Comparison of ENCODE assay signal across 16 cellular contexts in genomic region chr3:65033577-65033976, GRCh38.
"Had no signal": no experiment of that assay in that cellular context is flagged by ENCODE, and none has a peak within 500 bp of the region (broad histone marks: within the 10 kb centered on the region; RNA-seq: fewer than 3 reads in every experiment).

No MANE protein-coding gene starts in this region.

- H3K4me1 Mint-ChIP-seq: activated CD4-positive, alpha-beta memory T cell treated with anti-CD3 and anti-CD28 coated beads, Interleukin-2, amount 10 ng/mL, durations not matched to agents 7 days and 5 days; activated naive CD4-positive, alpha-beta T cell treated with anti-CD3 and anti-CD28 coated beads, Interleukin-2, amount 10 ng/mL, durations not matched to agents 7 days and 5 days; naive B cell had no signal

- H3K9me3 ChIP-seq: adrenal gland, gastroesophageal sphincter, transverse colon had no signal

- H3K4me1 ChIP-seq: adrenal gland, gastroesophageal sphincter, parathyroid adenoma, transverse colon had no signal

- H3K9ac ChIP-seq: parathyroid adenoma had no signal

- H3K36me3 ChIP-seq: adrenal gland, cardiac muscle cell, gastroesophageal sphincter, heart right ventricle, transverse colon had no signal

- H2AFZ ChIP-seq: parathyroid adenoma had no signal

- H3K4me3 Mint-ChIP-seq: activated CD4-positive, alpha-beta memory T cell treated with anti-CD3 and anti-CD28 coated beads, Interleukin-2, amount 10 ng/mL, durations not matched to agents 7 days and 5 days; activated naive CD4-positive, alpha-beta T cell treated with anti-CD3 and anti-CD28 coated beads, Interleukin-2, amount 10 ng/mL, durations not matched to agents 7 days and 5 days; activated T-cell treated with anti-CD3 and anti-CD28 coated beads, Interleukin-2, amount 50 U/mL, for 24 hours; naive B cell had no signal

- H3K36me3 Mint-ChIP-seq: activated naive CD4-positive, alpha-beta T cell treated with anti-CD3 and anti-CD28 coated beads, Interleukin-2, amount 10 ng/mL, durations not matched to agents 7 days and 5 days; naive B cell had no signal

- ATAC-seq: gastroesophageal sphincter, heart right ventricle had no signal

- H3K27me3 Mint-ChIP-seq: activated CD4-positive, alpha-beta memory T cell treated with anti-CD3 and anti-CD28 coated beads, Interleukin-2, amount 10 ng/mL, durations not matched to agents 7 days and 5 days; activated naive CD4-positive, alpha-beta T cell treated with anti-CD3 and anti-CD28 coated beads, Interleukin-2, amount 10 ng/mL, durations not matched to agents 7 days and 5 days; activated T-cell treated with anti-CD3 and anti-CD28 coated beads, Interleukin-2, amount 50 U/mL, for 24 hours; naive B cell had no signal

- H3K4me3 ChIP-seq: adrenal gland, cardiac muscle cell, gastroesophageal sphincter, heart right ventricle, lung, transverse colon had no signal

- DNase-seq: activated CD4-positive, alpha-beta memory T cell treated with anti-CD3 and anti-CD28 coated beads, Interleukin-2, amount 10 ng/mL, durations not matched to agents 7 days and 5 days; activated naive CD4-positive, alpha-beta T cell treated with anti-CD3 and anti-CD28 coated beads, Interleukin-2, amount 10 ng/mL, durations not matched to agents 7 days and 5 days; activated T-cell treated with anti-CD3 and anti-CD28 coated beads, Interleukin-2, amount 50 U/mL, for 24 hours; adrenal gland; erythroblast; heart right ventricle; naive B cell; stimulated activated CD4-positive, alpha-beta T cell treated with anti-CD3 and anti-CD28 coated beads, Interleukin-2, amount 100 ng/mL, for 48 hours; stimulated activated naive CD4-positive, alpha-beta T cell; T1000; transverse colon had no signal

- H3K27ac ChIP-seq: adrenal gland, cardiac muscle cell, gastroesophageal sphincter, heart right ventricle, parathyroid adenoma, transverse colon, VCaP had no signal

- H3K27me3 ChIP-seq: adrenal gland, cardiac muscle cell, gastroesophageal sphincter, heart right ventricle, transverse colon had no signal

- H3K27ac Mint-ChIP-seq: activated CD4-positive, alpha-beta memory T cell treated with anti-CD3 and anti-CD28 coated beads, Interleukin-2, amount 10 ng/mL, durations not matched to agents 7 days and 5 days; activated naive CD4-positive, alpha-beta T cell treated with anti-CD3 and anti-CD28 coated beads, Interleukin-2, amount 10 ng/mL, durations not matched to agents 7 days and 5 days; activated T-cell treated with anti-CD3 and anti-CD28 coated beads, Interleukin-2, amount 50 U/mL, for 24 hours; naive B cell had no signal

- H3K79me2 ChIP-seq: parathyroid adenoma had no signal
